In the genomic region with DNA sequence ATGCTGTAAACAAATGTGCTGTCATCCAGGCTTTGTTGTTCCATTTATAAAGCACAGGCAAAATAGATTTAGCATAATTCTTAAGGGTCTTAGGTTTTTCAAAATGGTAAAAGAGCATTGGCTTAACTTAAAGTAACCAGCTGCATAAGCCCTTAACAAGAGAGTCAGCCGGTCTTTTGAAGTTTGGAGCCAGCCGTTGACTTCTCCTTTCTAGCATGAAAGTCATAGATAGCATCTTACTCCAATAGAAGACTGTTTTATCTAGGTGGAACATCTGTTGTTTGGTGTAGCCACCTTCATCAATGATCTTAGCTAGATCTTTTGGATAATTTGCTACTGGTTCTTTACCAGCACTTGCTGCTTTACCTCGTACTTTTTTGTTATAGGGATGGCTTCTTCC, we compare ENCODE assay signal across 19 cellular contexts.
"Had no signal": no experiment of that assay in that cellular context is flagged by ENCODE, and none has a peak within 500 bp of the region (broad histone marks: within the 10 kb centered on the region; RNA-seq: fewer than 3 reads in every experiment).

No MANE protein-coding gene starts in this region.

- H3K9me3 ChIP-seq: colonic mucosa, esophagus muscularis mucosa, gastroesophageal sphincter, lower lobe of right lung, mucosa of descending colon had no signal

- H3K4me1 ChIP-seq: colonic mucosa, esophagus muscularis mucosa, foreskin keratinocyte, gastroesophageal sphincter, heart right ventricle, left lung, lower lobe of right lung had no signal

- H3K36me3 ChIP-seq: colonic mucosa, esophagus muscularis mucosa, gastroesophageal sphincter, heart right ventricle, left lung, lower lobe of right lung had no signal

- H3K27me3 ChIP-seq: colonic mucosa, dorsolateral prefrontal cortex, esophagus muscularis mucosa, gastroesophageal sphincter, heart right ventricle, left lung had no signal

- H3K27ac ChIP-seq: colonic mucosa, dorsolateral prefrontal cortex, esophagus muscularis mucosa, foreskin keratinocyte, gastroesophageal sphincter, heart right ventricle, left lung, lower lobe of right lung had no signal

- H3K4me3 ChIP-seq: colonic mucosa, dorsolateral prefrontal cortex, esophagus muscularis mucosa, gastroesophageal sphincter, heart right ventricle, left lung, lower lobe of right lung, mucosa of descending colon had no signal

- DNase-seq: colonic mucosa; cortex of kidney; dermis blood vessel endothelial cell; dorsolateral prefrontal cortex; effector CD4-positive, alpha-beta T cell; effector memory CD4-positive, alpha-beta T cell; foreskin keratinocyte; heart right ventricle; hippocampal formation; left cardiac atrium; left lung; left ventricle myocardium superior; lower lobe of right lung; mesenchymal stem cell; mucosa of descending colon; naive B cell; naive thymus-derived CD8-positive, alpha-beta T cell had no signal
